9 cellular contexts compared by ENCODE assay signal in genomic region chr9:33472171-33472920, GRCh38. TPM values are rescaled to one million over a fixed set of nuclear protein-coding genes. Genes with fewer than 3 reads are reported as not detected.
A peak's percentile ranks its signal among the peaks of the same experiment; 100 is the strongest.
DNase-seq lines count a peak whose midpoint lies in the region; ATAC-seq, FAIRE-seq and TF ChIP-seq lines count a peak whose summit lies in the region.
"Had no signal": no experiment of that assay in that cellular context is flagged by ENCODE, and none has a peak within 500 bp of the region (broad histone marks: within the 10 kb centered on the region; RNA-seq: fewer than 3 reads in every experiment).

No MANE protein-coding gene starts in this region.

- no peak for DNase-seq in OCI-LY7 (ENCODE audit: low spot score)
- DNase-seq in epithelial cell of esophagus (ENCODE audit: low read depth) = no peak
- no peak for DNase-seq in pancreas
- DNase-seq in amniotic stem cell (lab: John Stamatoyannopoulos, UW) = no peak
- DNase-seq in anterior cingulate cortex (lab: John Stamatoyannopoulos, UW) = no peak
- DNase-seq in NCI-H1417 (lab: John Stamatoyannopoulos, UW) = no peak
- no peak for DNase-seq in NCI-H748 (lab: John Stamatoyannopoulos, UW; ENCODE audit: unreplicated experiment)

- H3K27me3 ChIP-seq in DOHH2 (ENCODE audit: control insufficient read depth, low read length) (no peaks in the 10 kb centered on the region), pancreas (no peaks in the 10 kb centered on the region)

- H3K4me3 ChIP-seq in DOHH2 (ENCODE audit: low read length) (peak overlapping the region; percentile 81), OCI-LY7 (ENCODE audit: low read depth, low read length, poor library complexity, severe bottlenecking) (peak overlapping the region; percentile 85), epithelial cell of esophagus (ENCODE audit: low read length) (peak overlapping the region; percentile 100), pancreas (peak overlapping the region; percentile 73 to 100 (median 94))

- peak overlapping the region; percentile 77 for H3K4me2 ChIP-seq in DOHH2 (ENCODE audit: low read length)
- peak overlapping the region; percentile 98 for H3K4me2 ChIP-seq in OCI-LY7 (ENCODE audit: low read length)

- H3K36me3 ChIP-seq in DOHH2 (ENCODE audit: control insufficient read depth, low read length) = peaks cover 50% of the 10 kb centered on the region
- peaks cover 49% of the 10 kb centered on the region for H3K36me3 ChIP-seq in OCI-LY7 (ENCODE audit: insufficient read depth, low read length)
- peaks cover 8 to 29% (median 13%) of the 10 kb centered on the region in 3 donors for H3K36me3 ChIP-seq in pancreas

- no peak overlapping the region for H2AFZ ChIP-seq in OCI-LY7 (ENCODE audit: low read length)

- CTCF ChIA-PET in OCI-LY7 (lab: Charles Lee; ENCODE audit: unreplicated experiment) = interaction anchor here (0.9 to 3.5 kb wide), 4 partner anchors 13 to 69 kb away, joined by 3 to 28 read pairs (median 6); no protein-coding TSS in a partner anchor

- H3K4me1 ChIP-seq in DOHH2 (ENCODE audit: control insufficient read depth, low read length) = peaks cover 21% of the 10 kb centered on the region
- H3K4me1 ChIP-seq in OCI-LY7 (ENCODE audit: insufficient read depth, low read length, poor library complexity, severe bottlenecking) = peaks cover 12% of the 10 kb centered on the region
- H3K4me1 ChIP-seq in pancreas = peaks cover 10 to 17% (median 11%) of the 10 kb centered on the region in 3 donors

- H3K27ac ChIP-seq in DOHH2 (ENCODE audit: low read depth, low read length) (no peak overlapping the region), OCI-LY7 (ENCODE audit: low read depth, low read length, poor library complexity, severe bottlenecking) (no peak overlapping the region), pancreas (no peak overlapping the region)

- WGBS in pancreas, 2 donors = 75 to 86% methylated on average over 16 of the region's 16 CpGs

- intact Hi-C loops in OCI-LY7 (cut with micrococcal nuclease; ENCODE audit: unreplicated experiment) = loop anchor here (5.0 kb wide), 1 partner anchor 180 kb away; the partner anchor contains the start of gene NFX1
- intact Hi-C loops in pancreas (cut with DNase I) = no loop called here

- BruUV-seq in OCI-LY7 (replicated peaks; lab: Mats Ljungman, UMichigan) = no TSS peak

- no peaks in the 10 kb centered on the region for H3K9me3 ChIP-seq in DOHH2 (ENCODE audit: control insufficient read depth, insufficient read depth, low read length)
- no peaks in the 10 kb centered on the region for H3K9me3 ChIP-seq in OCI-LY7 (ENCODE audit: low read length)
- H3K9me3 ChIP-seq in pancreas = no peaks in the 10 kb centered on the region

- H4K20me1 ChIP-seq in DOHH2 (ENCODE audit: control insufficient read depth, insufficient read depth, low read depth, low read length) (no peaks in the 10 kb centered on the region), OCI-LY7 (ENCODE audit: insufficient read depth, low read length) (no peaks in the 10 kb centered on the region; the same call in 1 of the 2 replicates)

- H3K9me2 ChIP-seq in DOHH2 (replicated peaks; ENCODE audit: control insufficient read depth, low read length) (no peaks in the 10 kb centered on the region), OCI-LY7 (ENCODE audit: insufficient read depth, low read length) (no peaks in the 10 kb centered on the region)

- FAIRE-seq in pancreas (lab: Jason Lieb, UNC) = no peak
- FAIRE-seq: TTC549 had no signal

- TF ChIP-seq CTCF in DOHH2 (IDR thresholded peaks at IDR 0.05; ENCODE audit: low read depth, low read length, poor library complexity, severe bottlenecking) = no peak
- TF ChIP-seq CTCF in OCI-LY7 (conservative IDR thresholded peaks at IDR 0.05; ENCODE audit: low read length) = no peak
- no peak for TF ChIP-seq CTCF in epithelial cell of esophagus (IDR thresholded peaks at IDR 0.05; ENCODE audit: insufficient read depth, low read depth, low read length, missing control alignments)
- no peak for TF ChIP-seq CTCF in pancreas (IDR thresholded peaks at IDR 0.05)

- POLR2A ChIA-PET in OCI-LY7 (lab: Charles Lee) = interaction anchor here (0.6 to 4.4 kb wide), 6 partner anchors 10 to 1051 kb away, joined by 3 to 50 read pairs (median 6); partner anchors contain the start of gene AQP3

- H3K79me2 ChIP-seq in DOHH2 (ENCODE audit: control insufficient read depth, low read length) (peaks cover 34% of the 10 kb centered on the region), OCI-LY7 (ENCODE audit: insufficient read depth, low read depth, low read length) (peaks cover 28% of the 10 kb centered on the region)

- H3F3A ChIP-seq in DOHH2 (ENCODE audit: control insufficient read depth, insufficient read depth) = no peaks in the 10 kb centered on the region

- no peak for ATAC-seq in pancreas

RNA-seq across cellular contexts. Expression of gene NOL6, which starts 1.4 kb away (rescaled TPM):
- 26.4 and 28.8 TPM in 2 replicates for total RNA-seq in OCI-LY7 (2014; rRNA removed; shearing (Covaris generic))
- 23.8 and 30.9 TPM in 2 replicates for total RNA-seq in OCI-LY7 (2022)
- 10 to 100 TPM; 10.9 to 20.6 (median 17.6) TPM for total RNA-seq in pancreas
- polyA plus RNA-seq in pancreas = 10 to 100 TPM; 27.8 to 28.2 TPM

RNA-seq across cellular contexts. Expression of gene AQP3, which starts 25.0 kb away (rescaled TPM):
- total RNA-seq in OCI-LY7 (2014; rRNA removed; shearing (Covaris generic)) = 16.0 TPM in 2 replicates
- total RNA-seq in OCI-LY7 (2022) = 28.5 and 30.6 TPM in 2 replicates
- total RNA-seq in pancreas = 10 to 100 TPM; 18.3 to 39.0 (median 24.7) TPM
- polyA plus RNA-seq in pancreas = 10 to 100 TPM; 18.3 to 20.2 TPM

RNA-seq across cellular contexts. Expression of gene ANKRD18B, which starts 51.7 kb away (rescaled TPM):
- total RNA-seq in OCI-LY7 (2014; rRNA removed; shearing (Covaris generic)) = not detected in 2 replicates
- total RNA-seq in OCI-LY7 (2022) (not detected in 2 replicates), pancreas (1 to 10 TPM in 1 of 6 donors, under 1 TPM in 4, not detected in 1; 0.51 to 1.7 (median 0.73) TPM)
- polyA plus RNA-seq in pancreas = under 1 TPM in 1 of 2 donors, not detected in 1; 0.66 TPM
